7 cellular contexts compared by ENCODE assay signal in genomic region chr19:6597471-6598266, GRCh38. TPM values are rescaled to one million over a fixed set of nuclear protein-coding genes. Genes with fewer than 3 reads are reported as not detected.
"Had no signal": no experiment of that assay in that cellular context is flagged by ENCODE, and none has a peak within 500 bp of the region (broad histone marks: within the 10 kb centered on the region; RNA-seq: fewer than 3 reads in every experiment).

No MANE protein-coding gene starts in this region.

RNA-seq across cellular contexts. Expression of gene CD70, which starts 6.7 kb away (rescaled TPM):
- total RNA-seq: esophagus mucosa, fibroblast of lung, frontal cortex, left ventricle myocardium superior, omental fat pad, psoas muscle, right lobe of liver had no signal
